ENCODE assay signal across 9 cellular contexts in the genomic region with DNA sequence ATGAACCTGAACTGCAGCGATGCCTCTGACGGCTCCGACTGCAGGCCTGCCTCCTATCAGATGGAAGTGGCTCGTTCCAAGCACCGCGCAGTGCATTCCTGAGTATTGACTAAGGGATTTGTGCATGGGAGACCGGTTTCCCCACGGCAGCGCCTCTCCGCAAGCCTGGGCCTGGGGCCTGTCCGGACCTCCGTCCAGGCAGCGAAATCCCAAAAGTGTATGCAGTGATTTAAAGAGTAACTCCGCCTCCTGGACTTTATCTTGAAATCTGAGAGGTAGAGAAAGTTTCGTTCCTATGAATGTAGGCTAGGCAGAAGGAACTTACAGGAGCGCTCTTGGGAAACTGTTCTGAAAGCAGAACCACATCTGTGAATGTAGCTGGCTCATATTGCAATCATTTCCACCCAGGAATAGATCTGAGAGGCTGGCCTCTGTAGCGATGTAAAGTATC.
A peak's percentile ranks its signal among the peaks of the same experiment; 100 is the strongest.
DNase-seq lines count a peak whose midpoint lies in the region; ATAC-seq and TF ChIP-seq lines count a peak whose summit lies in the region.
"Had no signal": no experiment of that assay in that cellular context is flagged by ENCODE, and none has a peak within 500 bp of the region (broad histone marks: within the 10 kb centered on the region; RNA-seq: fewer than 3 reads in every experiment).

No MANE protein-coding gene starts in this region.

- H3K36me3 Mint-ChIP-seq in endodermal cell (ENCODE audit: low read depth) = no peaks in the 10 kb centered on the region
- no peaks in the 10 kb centered on the region for H3K36me3 Mint-ChIP-seq in activated naive CD4-positive, alpha-beta T cell treated with anti-CD3 and anti-CD28 coated beads, Interleukin-2, amount 50 U/mL, for 72 hours

- H3K4me1 ChIP-seq in endodermal cell (ENCODE audit: control insufficient read depth, insufficient read depth, low read length) (no peaks in the 10 kb centered on the region), tibial nerve (peaks cover 0 to 8% (median 0%) of the 10 kb centered on the region in 4 donors)

- WGBS in endodermal cell (ENCODE audit: insufficient coverage in 1 of 2, insufficient read length in 1 of 2), 2 experiments = 55 to 66% methylated on average over 15 to 17 of the region's 17 CpGs
- WGBS in tibial nerve, 2 donors = 37 to 38% methylated on average over 17 of the region's 17 CpGs

- H3K9me3 ChIP-seq in MG63 = no peaks in the 10 kb centered on the region
- no peaks in the 10 kb centered on the region for H3K9me3 ChIP-seq in endodermal cell (ENCODE audit: control insufficient read depth, low read length)
- no peaks in the 10 kb centered on the region for H3K9me3 ChIP-seq in tibial nerve

- H3K27ac Mint-ChIP-seq in endodermal cell = peak overlapping the region; percentile 32
- H3K27ac Mint-ChIP-seq in activated naive CD4-positive, alpha-beta T cell treated with anti-CD3 and anti-CD28 coated beads, Interleukin-2, amount 50 U/mL, for 72 hours = no peak overlapping the region

- H3K27ac ChIP-seq in endodermal cell (ENCODE audit: low read depth, low read length) (peak overlapping the region; percentile 59), tibial nerve (peak overlapping the region; percentile 27 to 67 (median 58))

- no peaks in the 10 kb centered on the region for H3K36me3 ChIP-seq in MG63
- no peaks in the 10 kb centered on the region for H3K36me3 ChIP-seq in endodermal cell (ENCODE audit: control insufficient read depth, insufficient read depth, low read length)
- no peaks in the 10 kb centered on the region for H3K36me3 ChIP-seq in tibial nerve

- TF ChIP-seq EP300 in tibial nerve (IDR thresholded peaks at IDR 0.05) = peak in 1 of 2 donors; percentile 38

- no peak for TF ChIP-seq POLR2A in tibial nerve (IDR thresholded peaks at IDR 0.05)

- no peak for ATAC-seq in activated naive CD4-positive, alpha-beta T cell treated with anti-CD3 and anti-CD28 coated beads, Interleukin-2, amount 50 U/mL, for 72 hours

- TF ChIP-seq CTCF in endodermal cell (conservative IDR thresholded peaks at IDR 0.05) (no peak), tibial nerve (IDR thresholded peaks at IDR 0.05) (no peak)

- no peaks in the 10 kb centered on the region for H3K27me3 ChIP-seq in MG63
- H3K27me3 ChIP-seq in endodermal cell (ENCODE audit: control insufficient read depth, insufficient read depth, low read length, poor library complexity, severe bottlenecking) = no peaks in the 10 kb centered on the region
- H3K27me3 ChIP-seq in tibial nerve = no peaks in the 10 kb centered on the region

- peak; percentile 89 for DNase-seq in MG63
- peak; percentile 73 for DNase-seq in endodermal cell
- peak; percentile 90 for DNase-seq in mesenteric fat pad (ENCODE audit: low spot score)
- peak; percentile 49 to 52 for DNase-seq in tibial nerve (ENCODE audit: low spot score in 2 of 2)
- DNase-seq in activated naive CD4-positive, alpha-beta T cell treated with anti-CD3 and anti-CD28 coated beads, Interleukin-2, amount 50 U/mL, for 72 hours (ENCODE audit: low spot score in 2 of 2) = no peak
- no peak for DNase-seq in NCI-H748 treated with DMSO at 0.1 percent for 48 hours (lab: John Stamatoyannopoulos, UW)
- no peak for DNase-seq in NCI-H1048 (lab: John Stamatoyannopoulos, UW)
- no peak for DNase-seq in NCI-H524 treated with DMSO at 0.1 percent for 48 hours (lab: John Stamatoyannopoulos, UW)
- DNase-seq: NCI-H526 treated with DMSO at 0.1 percent for 48 hours had no signal

- peaks cover 8% of the 10 kb centered on the region for H3K4me1 Mint-ChIP-seq in endodermal cell

- no peak overlapping the region for H3K4me3 Mint-ChIP-seq in endodermal cell

- no peak overlapping the region for H3K9ac ChIP-seq in endodermal cell (ENCODE audit: extremely low read depth, low read length, poor library complexity, severe bottlenecking)

- no peaks in the 10 kb centered on the region for H3K9me3 Mint-ChIP-seq in endodermal cell
- H3K9me3 Mint-ChIP-seq in activated naive CD4-positive, alpha-beta T cell treated with anti-CD3 and anti-CD28 coated beads, Interleukin-2, amount 50 U/mL, for 72 hours = no peaks in the 10 kb centered on the region

- H3K27me3 Mint-ChIP-seq in endodermal cell (ENCODE audit: insufficient read depth) = no peaks in the 10 kb centered on the region

- H3K4me3 ChIP-seq in MG63 = no peak overlapping the region; the same call in 1 of the 2 replicates
- no peak overlapping the region for H3K4me3 ChIP-seq in endodermal cell (ENCODE audit: low read length)
- H3K4me3 ChIP-seq in tibial nerve = peak overlapping the region in 3 of 4 donors; percentile 10 to 38 (median 22)

Comparison
In these comparisons a context has a peak if more than half of its experiments do, and no peak if none do; other contexts are left out.
1. DNase-seq: peak in MG63 (single experiment), endodermal cell (single experiment), mesenteric fat pad (single experiment) and tibial nerve (2 of 2); none in activated naive CD4-positive, alpha-beta T cell treated with anti-CD3 and anti-CD28 coated beads, Interleukin-2, amount 50 U/mL, for 72 hours (0 of 2), NCI-H748 treated with DMSO at 0.1 percent for 48 hours (single experiment), NCI-H1048 (single experiment) and NCI-H524 treated with DMSO at 0.1 percent for 48 hours (single experiment).
2. H3K4me3 ChIP-seq: peak in tibial nerve (3 of 4); none in MG63 (single experiment) and endodermal cell (single experiment).